In genomic region chr2:67626656-67627055, GRCh38 we compare ENCODE assay signal across 20 cellular contexts.
DNase-seq lines count a peak whose midpoint lies in the region; ATAC-seq and TF ChIP-seq lines count a peak whose summit lies in the region.
"Had no signal": no experiment of that assay in that cellular context is flagged by ENCODE, and none has a peak within 500 bp of the region (broad histone marks: within the 10 kb centered on the region; RNA-seq: fewer than 3 reads in every experiment).

No MANE protein-coding gene starts in this region.

- 50% methylated on average over 4 of the region's 4 CpGs for WGBS in SK-N-SH (ENCODE audit: low lambda C conversion rate)
- WGBS in suprapubic skin: 71% methylated on average over 4 of the region's 4 CpGs

- no peaks in the 10 kb centered on the region for H3K27me3 ChIP-seq in SK-N-SH (ENCODE audit: insufficient read depth)
- H3K27me3 ChIP-seq in fibroblast of lung (ENCODE audit: control insufficient read depth, insufficient read depth, low read length): no peaks in the 10 kb centered on the region
- H3K27me3 ChIP-seq in suprapubic skin: no peaks in the 10 kb centered on the region
- H3K27me3 ChIP-seq: BLaER1, heart left ventricle, neutrophil had no signal

- TF ChIP-seq EP300 in SK-N-SH (IDR thresholded peaks at IDR 0.05; ENCODE audit: borderline replicate concordance in 1 of 2, low read depth in 1 of 2, low read length in 1 of 2) (peak in 1 of 2 experiments; percentile 53; a peak in 1 of 4 replicates), suprapubic skin (IDR thresholded peaks at IDR 0.05) (no peak)

- H3K9ac ChIP-seq in SK-N-SH (no peak overlapping the region), fibroblast of lung (ENCODE audit: insufficient read depth, low read length) (no peak overlapping the region)
- H3K9ac ChIP-seq: BLaER1 had no signal

- peak overlapping the region; percentile 53 to 62; a peak in 3 of 4 replicates for H3K27ac ChIP-seq in SK-N-SH (ENCODE audit: low read depth in 2 of 2, low read length in 1 of 2)
- H3K27ac ChIP-seq in fibroblast of lung (ENCODE audit: insufficient read depth, low read length): no peak overlapping the region
- no peak overlapping the region for H3K27ac ChIP-seq in suprapubic skin
- H3K27ac ChIP-seq: BLaER1, neutrophil, PC-9 had no signal

- H3K79me2 ChIP-seq in SK-N-SH (ENCODE audit: insufficient read depth) (no peaks in the 10 kb centered on the region), fibroblast of lung (ENCODE audit: control insufficient read depth, insufficient read depth, low read length) (no peaks in the 10 kb centered on the region)

- H3K36me3 ChIP-seq in SK-N-SH (replicated peaks in 1 of 2; ENCODE audit: control insufficient read depth in 1 of 2, insufficient read depth in 2 of 2, low read length in 1 of 2) (no peaks in the 10 kb centered on the region), fibroblast of lung (ENCODE audit: control insufficient read depth, insufficient read depth, low read length) (no peaks in the 10 kb centered on the region), suprapubic skin (no peaks in the 10 kb centered on the region)
- H3K36me3 ChIP-seq: BLaER1, heart left ventricle, neutrophil had no signal

- no peak overlapping the region for H3K4me2 ChIP-seq in SK-N-SH
- no peak overlapping the region for H3K4me2 ChIP-seq in fibroblast of lung (ENCODE audit: extremely low read depth, insufficient read depth, low read length)
- H3K4me2 ChIP-seq: BLaER1, PC-9 had no signal

- CTCF ChIA-PET in SK-N-SH (lab: Yijun Ruan, JAX): no interaction called here

- H3K4me3 ChIP-seq in SK-N-SH (ENCODE audit: low read depth in 2 of 2, low read length in 1 of 2) (no peak overlapping the region), fibroblast of lung (replicated peaks in 1 of 4; ENCODE audit: control extremely low read depth in 1 of 4, insufficient read depth in 1 of 4, low read depth in 3 of 4, low read length in 4 of 4) (no peak overlapping the region), suprapubic skin (no peak overlapping the region)
- H3K4me3 ChIP-seq: BLaER1, heart left ventricle, PC-9 had no signal

- H4K20me1 ChIP-seq in SK-N-SH (ENCODE audit: insufficient read depth) (no peaks in the 10 kb centered on the region), fibroblast of lung (ENCODE audit: control insufficient read depth, extremely low read depth, insufficient read depth, low read length) (no peaks in the 10 kb centered on the region)
- H4K20me1 ChIP-seq: BLaER1 had no signal

- POLR2A ChIA-PET in SK-N-SH (lab: Yijun Ruan, JAX): no interaction called here

- H2AFZ ChIP-seq in SK-N-SH (ENCODE audit: low read depth): no peak overlapping the region
- no peak overlapping the region for H2AFZ ChIP-seq in fibroblast of lung (ENCODE audit: low read length)
- H2AFZ ChIP-seq: PC-9 had no signal

- no peak for TF ChIP-seq RAD21 in SK-N-SH (IDR thresholded peaks at IDR 0.05; ENCODE audit: low read length)

- TF ChIP-seq CTCF in SK-N-SH (IDR thresholded peaks at IDR 0.05) (no peak), fibroblast of lung (conservative IDR thresholded peaks at IDR 0.05 in 1 of 2, IDR thresholded peaks at IDR 0.05 in 1 of 2; ENCODE audit: low read depth in 1 of 2, low read length in 2 of 2) (no peak), suprapubic skin (IDR thresholded peaks at IDR 0.05) (no peak)

- H3F3A ChIP-seq in SK-N-SH (replicated peaks; ENCODE audit: insufficient read depth): peaks cover 8% of the 10 kb centered on the region

- H3K4me1 ChIP-seq in SK-N-SH (ENCODE audit: control insufficient read depth in 1 of 2, insufficient read depth in 2 of 2, low read depth in 1 of 2, low read length in 1 of 2) (peaks cover 0 to 6% of the 10 kb centered on the region in 2 experiments; a peak in 3 of 4 replicates), fibroblast of lung (ENCODE audit: control insufficient read depth, extremely low read depth, insufficient read depth, low read length) (no peaks in the 10 kb centered on the region), suprapubic skin (peaks cover 4% of the 10 kb centered on the region)
- H3K4me1 ChIP-seq: BLaER1, heart left ventricle had no signal

- DNase-seq in GM03348 (ENCODE audit: low spot score) (peak; percentile 57), SK-N-SH (no peak), fibroblast of lung (ENCODE audit: low read depth in 2 of 2) (peak; percentile 43 to 97), renal cortical epithelial cell (ENCODE audit: low read depth) (peak; percentile 81), suprapubic skin (ENCODE audit: low spot score in 2 of 2) (no peak), activated T-cell treated with anti-CD3 and anti-CD28 coated beads for 4 hours (no peak)
- DNase-seq: activated CD4-positive, alpha-beta T cell treated with anti-CD3 and anti-CD28 coated beads, Interleukin-2, amount 50 U/mL, for 48 hours; activated T-cell treated with anti-CD3 and anti-CD28 coated beads, Interleukin-2, amount 50 U/mL, for 72 hours; heart left ventricle; KBM-7; NCI-H1048; NCI-H69; PC-9; stimulated activated CD4-positive, alpha-beta T cell treated with anti-CD3 and anti-CD28 coated beads, Interleukin-4, amount 100 ng/mL, for 24 hours; stimulated activated CD8-positive, alpha-beta memory T cell treated with anti-CD3 and anti-CD28 coated beads, Interleukin-4, amount 100 ng/mL, for 48 hours had no signal

- H3K9me3 ChIP-seq in SK-N-SH: no peaks in the 10 kb centered on the region
- H3K9me3 ChIP-seq in fibroblast of lung (ENCODE audit: control insufficient read depth, insufficient read depth, low read depth, low read length): no peaks in the 10 kb centered on the region
- H3K9me3 ChIP-seq in suprapubic skin: no peaks in the 10 kb centered on the region
- H3K9me3 ChIP-seq: BLaER1, neutrophil had no signal

- ATAC-seq in GM21737 (IDR thresholded peaks at IDR 0.05; ENCODE audit: unreplicated experiment): no peak
- no peak for ATAC-seq in GM21619 (IDR thresholded peaks at IDR 0.05; ENCODE audit: unreplicated experiment)
- ATAC-seq: activated T-cell treated with anti-CD3 and anti-CD28 coated beads, Interleukin-2, amount 50 U/mL, for 72 hours; heart left ventricle; sciatic nerve had no signal

- TF ChIP-seq POLR2A in suprapubic skin (IDR thresholded peaks at IDR 0.05): no peak

- no peaks in the 10 kb centered on the region for H3K9me2 ChIP-seq in SK-N-SH

TF ChIP-seq in SK-N-SH, 30 proteins besides CTCF, POLR2A, EP300 and RAD21:
- TF ChIP-seq JUND (IDR thresholded peaks at IDR 0.05): 0 out of 2 replicates have a peak, but pooled peaks have one; percentile 18
- no peak for TF ChIP-seq MEF2A (IDR thresholded peaks at IDR 0.05; ENCODE audit: borderline replicate concordance, low read depth)
- TF ChIP-seq YY1 (IDR thresholded peaks at IDR 0.05; ENCODE audit: low read depth): no peak
- TF ChIP-seq SMC3 (IDR thresholded peaks at IDR 0.05; ENCODE audit: low read depth, low read length): no peak
- peak; percentile 52 for TF ChIP-seq TCF12 (IDR thresholded peaks at IDR 0.05)
- no peak for TF ChIP-seq USF1 (IDR thresholded peaks at IDR 0.05; ENCODE audit: borderline replicate concordance, low read depth)
- TF ChIP-seq TEAD4 (IDR thresholded peaks at IDR 0.05; ENCODE audit: borderline replicate concordance, insufficient read depth): 0 out of 2 replicates have a peak, but pooled peaks have one; percentile 15
- TF ChIP-seq RXRA (IDR thresholded peaks at IDR 0.05; ENCODE audit: borderline replicate concordance, low read depth): no peak
- no peak for TF ChIP-seq MXI1 (IDR thresholded peaks at IDR 0.05; ENCODE audit: low read depth, low read length)
- peak; percentile 74 for TF ChIP-seq PBX3 (IDR thresholded peaks at IDR 0.05)
- no peak for TF ChIP-seq GABPA (IDR thresholded peaks at IDR 0.05; ENCODE audit: low read depth)
- no peak for TF ChIP-seq POLR2AphosphoS5 (IDR thresholded peaks at IDR 0.05; ENCODE audit: low read depth, low read length)
- no peak for TF ChIP-seq NRF1 (IDR thresholded peaks at IDR 0.05; ENCODE audit: low read depth, low read length)
TF ChIP-seq in SK-N-SH: peak in this region for 4.

Comparison
In these comparisons a context has a peak if more than half of its experiments do, and no peak if none do; other contexts are left out.
1. DNase-seq: peak in GM03348 (single experiment), fibroblast of lung (2 of 2) and renal cortical epithelial cell (single experiment); none in SK-N-SH (single experiment), suprapubic skin (0 of 2) and activated T-cell treated with anti-CD3 and anti-CD28 coated beads for 4 hours (single experiment).
2. H3K27ac ChIP-seq: peak in SK-N-SH (2 of 2); none in fibroblast of lung (single experiment) and suprapubic skin (single experiment).